ENCODE assay signal across 8 cellular contexts in genomic region chr7:17939670-17940301, GRCh38. TPM values are rescaled to one million over a fixed set of nuclear protein-coding genes. Genes with fewer than 3 reads are reported as not detected.
DNase-seq lines count a peak whose midpoint lies in the region; ATAC-seq and TF ChIP-seq lines count a peak whose summit lies in the region.

No MANE protein-coding gene starts in this region.

- POLR2A ChIA-PET in BJ (lab: Charles Lee): no interaction called here
- POLR2A ChIA-PET in PC-9 (lab: Charles Lee; ENCODE audit: unreplicated experiment): no interaction called here

- peak overlapping the region; percentile 98 for H3K27ac Mint-ChIP-seq in neural progenitor cell

- peaks cover 6% of the 10 kb centered on the region for H3K9me2 ChIP-seq in PC-9 (ENCODE audit: insufficient read depth)

- H3K4me2 ChIP-seq in PC-9: peak overlapping the region; percentile 76
- H3K4me2 ChIP-seq in neural progenitor cell: peak overlapping the region; percentile 90

- H3K9me3 Mint-ChIP-seq in neural progenitor cell: no peaks in the 10 kb centered on the region

- H3K4me3 ChIP-seq in BJ (ENCODE audit: low read depth, low read length) (peak overlapping the region; percentile 75), PC-9 (peak overlapping the region; percentile 81), fibroblast of villous mesenchyme (ENCODE audit: low read depth, low read length) (peak overlapping the region; percentile 96), neural progenitor cell (peak overlapping the region; percentile 92), testis (peak overlapping the region; percentile 89 to 98)

- H3F3A ChIP-seq in PC-9 (ENCODE audit: insufficient read depth, low read depth) (peaks cover 18% of the 10 kb centered on the region; the same call in 1 of the 2 replicates), neural progenitor cell (ENCODE audit: low read depth) (peaks cover 11% of the 10 kb centered on the region)

- peak overlapping the region; percentile 84 for H3K9ac ChIP-seq in neural progenitor cell

- CTCF ChIA-PET in BJ (lab: Yijun Ruan, JAX) (no interaction called here), PC-9 (lab: Charles Lee) (no interaction called here)

- TF ChIP-seq CTCF in BJ (IDR thresholded peaks at IDR 0.05; ENCODE audit: insufficient read depth, low read depth, low read length): no peak
- no peak for TF ChIP-seq CTCF in PC-9 (conservative IDR thresholded peaks at IDR 0.05)
- TF ChIP-seq CTCF in fibroblast of villous mesenchyme (IDR thresholded peaks at IDR 0.05; ENCODE audit: insufficient read depth, low read depth, low read length): no peak
- TF ChIP-seq CTCF in neural progenitor cell (IDR thresholded peaks at IDR 0.05): no peak
- TF ChIP-seq CTCF in testis (IDR thresholded peaks at IDR 0.05): no peak

- peak overlapping the region; percentile 99 for H2AFZ ChIP-seq in PC-9
- H2AFZ ChIP-seq in neural progenitor cell (replicated peaks): peak overlapping the region; percentile 99

- peaks cover 6% of the 10 kb centered on the region for H3K36me3 Mint-ChIP-seq in neural progenitor cell

- ATAC-seq in GM19043 (IDR thresholded peaks at IDR 0.05; ENCODE audit: low read depth, unreplicated experiment) (peak; percentile 31), HG03342 (IDR thresholded peaks at IDR 0.05; ENCODE audit: unreplicated experiment) (peak; percentile 40)

- H3K36me3 ChIP-seq in BJ (ENCODE audit: control insufficient read depth, insufficient read depth, low read length): no peaks in the 10 kb centered on the region
- H3K36me3 ChIP-seq in PC-9 (ENCODE audit: low read depth): peaks cover 8% of the 10 kb centered on the region
- H3K36me3 ChIP-seq in neural progenitor cell: no peaks in the 10 kb centered on the region
- H3K36me3 ChIP-seq in testis (ENCODE audit: low read depth, missing control alignments): no peaks in the 10 kb centered on the region

- H3K4me1 ChIP-seq in PC-9 (replicated peaks; ENCODE audit: insufficient read depth) (peaks cover 41% of the 10 kb centered on the region), neural progenitor cell (peaks cover 20% of the 10 kb centered on the region), testis (peaks cover 12% of the 10 kb centered on the region)

- H3K27ac ChIP-seq in PC-9: peak overlapping the region; percentile 81
- H3K27ac ChIP-seq in neural progenitor cell: peak overlapping the region; percentile 86
- H3K27ac ChIP-seq in testis: peak overlapping the region; percentile 98 to 99

- intact Hi-C loops in PC-9 (cut with micrococcal nuclease; ENCODE audit: unreplicated experiment): loop anchor here (10.0 kb wide), 2 partner anchors 165 to 235 kb away; no protein-coding TSS in a partner anchor
- intact Hi-C loops in testis (cut with DNase I; ENCODE audit: low total_unique reads): no loop called here

- H3K4me1 Mint-ChIP-seq in neural progenitor cell: peaks cover 33% of the 10 kb centered on the region

- H3K9me3 ChIP-seq in PC-9 (ENCODE audit: insufficient read depth, low read depth) (no peaks in the 10 kb centered on the region), neural progenitor cell (ENCODE audit: low read depth) (no peaks in the 10 kb centered on the region), testis (no peaks in the 10 kb centered on the region)

- DNase-seq in BJ (ENCODE audit: low read depth) (no peak), PC-9 (peak; percentile 55 to 60), fibroblast of villous mesenchyme (ENCODE audit: low read depth) (peak; percentile 44), neural progenitor cell (ENCODE audit: low spot score) (peak; percentile 53), testis (peak; percentile 70)
- peak; percentile 43 for DNase-seq in activated effector memory CD4-positive, alpha-beta T cell treated with Interleukin-2 at 50 U/mL for 16 hours

- peak overlapping the region; percentile 100 for H3K4me3 Mint-ChIP-seq in neural progenitor cell

- 0% methylated on average over 28 of the region's 28 CpGs for WGBS in testis, 2 donors

- no peaks in the 10 kb centered on the region for H3K27me3 ChIP-seq in BJ (ENCODE audit: control insufficient read depth, insufficient read depth, low read length)
- H3K27me3 ChIP-seq in PC-9 (ENCODE audit: insufficient read depth, low read depth): no peaks in the 10 kb centered on the region
- H3K27me3 ChIP-seq in neural progenitor cell: no peaks in the 10 kb centered on the region
- no peaks in the 10 kb centered on the region for H3K27me3 ChIP-seq in testis

- BruUV-seq in PC-9 (replicated peaks; lab: Mats Ljungman, UMichigan): no TSS peak

- H4K20me1 ChIP-seq in PC-9 (ENCODE audit: insufficient read depth) (no peaks in the 10 kb centered on the region), neural progenitor cell (ENCODE audit: low read depth) (no peaks in the 10 kb centered on the region)

- H3K27me3 Mint-ChIP-seq in neural progenitor cell (ENCODE audit: insufficient read depth, low read depth): peaks cover 4% of the 10 kb centered on the region

- H3K79me2 ChIP-seq in PC-9 (ENCODE audit: low read depth): peaks cover 62% of the 10 kb centered on the region
- peaks cover 53% of the 10 kb centered on the region for H3K79me2 ChIP-seq in neural progenitor cell (ENCODE audit: low read depth)

- TF ChIP-seq POLR2A in testis (IDR thresholded peaks at IDR 0.05): no peak

RNA-seq across cellular contexts. Expression of gene SNX13, which starts 0.5 kb away (rescaled TPM):
- polyA plus RNA-seq in BJ (2011; rRNA removed): 7.7 and 17.1 TPM in 2 replicates
- 8.0 and 9.4 TPM in 2 replicates for polyA minus RNA-seq in BJ (2011; rRNA and poly(A)+ RNA removed)
- total RNA-seq in PC-9 (2021): 48.8 and 56.3 TPM in 2 replicates
- 49.0 and 51.8 TPM in 2 replicates for total RNA-seq in fibroblast of villous mesenchyme
- total RNA-seq in neural progenitor cell (ENCODE audit: low replicate concordance): 41.3 and 67.5 TPM in 2 replicates
- total RNA-seq in testis: 10 to 100 TPM; 61.8 to 73.5 TPM
- polyA plus RNA-seq in testis (ENCODE audit: insufficient read depth, low read depth, low replicate concordance): 37.0 TPM
